Comparison of ENCODE assay signal across 10 cellular contexts in genomic region chr18:58866261-58867232, GRCh38. TPM values are rescaled to one million over a fixed set of nuclear protein-coding genes. Genes with fewer than 3 reads are reported as not detected.
A peak's percentile ranks its signal among the peaks of the same experiment; 100 is the strongest.
DNase-seq lines count a peak whose midpoint lies in the region; ATAC-seq, FAIRE-seq and TF ChIP-seq lines count a peak whose summit lies in the region.
"Had no signal": no experiment of that assay in that cellular context is flagged by ENCODE, and none has a peak within 500 bp of the region (broad histone marks: within the 10 kb centered on the region; RNA-seq: fewer than 3 reads in every experiment).

No MANE protein-coding gene starts in this region.

- DNase-seq in EH (ENCODE audit: low read depth) = peak; percentile 42
- DNase-seq in astrocyte (ENCODE audit: low read depth) = no peak
- no peak for DNase-seq in iPS DF 6.9 (ENCODE audit: low read depth, low spot score)
- DNase-seq in GM13976 (ENCODE audit: low spot score) = no peak
- no peak for DNase-seq in stimulated activated CD8-positive, alpha-beta memory T cell treated with anti-CD3 and anti-CD28 coated beads, Interleukin-4, amount 100 ng/mL, for 48 hours
- DNase-seq: adrenal gland; stimulated activated naive CD8-positive, alpha-beta T cell treated with anti-CD3 and anti-CD28 coated beads, Interleukin-15, Interleukin-2, amounts not matched to agents 100 U/mL and 50 U/mL, for 24 hours had no signal

- peaks cover 60% of the 10 kb centered on the region for H3K4me1 Mint-ChIP-seq in astrocyte (ENCODE audit: low read depth, unreplicated experiment)

- ATAC-seq in HG03280 (IDR thresholded peaks at IDR 0.05; ENCODE audit: unreplicated experiment) = no peak
- ATAC-seq in HG02642 (IDR thresholded peaks at IDR 0.05; ENCODE audit: poor library complexity, unreplicated experiment) = no peak
- ATAC-seq: stimulated activated naive CD8-positive, alpha-beta T cell treated with anti-CD3 and anti-CD28 coated beads, Interleukin-15, Interleukin-2, amounts not matched to agents 100 U/mL and 50 U/mL, for 24 hours had no signal

- H3K27ac Mint-ChIP-seq in astrocyte (ENCODE audit: unreplicated experiment) = peak overlapping the region; percentile 82

- no CpG with 5 or more reads among the region's 13 CpGs for WGBS in iPS DF 6.9 (ENCODE audit: insufficient coverage, insufficient read length)

- H3K9me3 Mint-ChIP-seq in astrocyte (ENCODE audit: unreplicated experiment) = peaks cover 2% of the 10 kb centered on the region

- peak overlapping the region; percentile 81 for H3K4me3 Mint-ChIP-seq in astrocyte (ENCODE audit: unreplicated experiment)

- H3K9ac ChIP-seq in astrocyte (ENCODE audit: low read length) = peak overlapping the region; percentile 82

- H3K4me1 ChIP-seq in astrocyte (ENCODE audit: insufficient read depth, low read length) = peaks cover 64% of the 10 kb centered on the region
- peaks cover 8% of the 10 kb centered on the region; the same call in 1 of the 2 replicates for H3K4me1 ChIP-seq in iPS DF 6.9 (ENCODE audit: control insufficient read depth, insufficient read depth, low read length)

- peak overlapping the region; percentile 82 for H3K4me2 ChIP-seq in astrocyte (ENCODE audit: low read length)

- H3K4me3 ChIP-seq in astrocyte (ENCODE audit: insufficient read depth, low read depth, low read length) (peak overlapping the region; percentile 34), iPS DF 6.9 (ENCODE audit: low read length) (no peak overlapping the region), skin epidermis (no peak overlapping the region)
- H3K4me3 ChIP-seq: adrenal gland had no signal

- no peak for FAIRE-seq in astrocyte (lab: Jason Lieb, UNC)

- H3K36me3 Mint-ChIP-seq in astrocyte (ENCODE audit: low read depth, unreplicated experiment) = peaks cover 21% of the 10 kb centered on the region

- H3K9me3 ChIP-seq in astrocyte (ENCODE audit: insufficient read depth, low read depth, low read length) (no peaks in the 10 kb centered on the region), iPS DF 6.9 (ENCODE audit: control insufficient read depth, insufficient read depth, low read length) (no peaks in the 10 kb centered on the region)
- H3K9me3 ChIP-seq: adrenal gland had no signal

- peaks cover 86% of the 10 kb centered on the region for H3K79me2 ChIP-seq in astrocyte (ENCODE audit: insufficient read depth, low read length)

- H3K27ac ChIP-seq in astrocyte (ENCODE audit: low read depth, low read length) (peak overlapping the region; percentile 84), iPS DF 6.9 (ENCODE audit: low read length) (peak overlapping the region; percentile 78), skin epidermis (peak overlapping the region in 20 of 21 experiments; percentile 5 to 100 (median 98))

- no peak overlapping the region for H2AFZ ChIP-seq in astrocyte (ENCODE audit: low read depth, low read length)

- in situ Hi-C loops in GM13976 (cut with MboI; ENCODE audit: low sequenced_read_pairs, unreplicated experiment) = no loop called here

- H3K36me3 ChIP-seq in astrocyte (ENCODE audit: insufficient read depth, low read length) = peaks cover 20% of the 10 kb centered on the region
- peaks cover 31% of the 10 kb centered on the region for H3K36me3 ChIP-seq in iPS DF 6.9 (ENCODE audit: control insufficient read depth, insufficient read depth, low read length)

- no peaks in the 10 kb centered on the region for H3K27me3 Mint-ChIP-seq in astrocyte (ENCODE audit: low read depth, unreplicated experiment)

- TF ChIP-seq CTCF in astrocyte (IDR thresholded peaks at IDR 0.05; ENCODE audit: insufficient read depth, low read depth, low read length) = no peak
- TF ChIP-seq CTCF in GM13976 (IDR thresholded peaks at IDR 0.05; ENCODE audit: borderline replicate concordance, control extremely low read depth, extremely low read depth, insufficient read depth, missing control alignments) = no peak

- H3K27me3 ChIP-seq in astrocyte (ENCODE audit: insufficient read depth, low read length) = no peaks in the 10 kb centered on the region
- H3K27me3 ChIP-seq in iPS DF 6.9 (ENCODE audit: control insufficient read depth, insufficient read depth, low read length) = no peaks in the 10 kb centered on the region
- H3K27me3 ChIP-seq: adrenal gland had no signal

- peaks cover 18% of the 10 kb centered on the region for H4K20me1 ChIP-seq in astrocyte (ENCODE audit: insufficient read depth, low read length)

RNA-seq across cellular contexts. Expression of gene ZNF532, which starts 1.9 kb away (rescaled TPM):
- total RNA-seq in astrocyte = 128 and 135 TPM in 2 replicates
